In genomic region chr5:66343370-66344071, GRCh38 we compare ENCODE assay signal across 22 cellular contexts.
"Had no signal": no experiment of that assay in that cellular context is flagged by ENCODE, and none has a peak within 500 bp of the region (broad histone marks: within the 10 kb centered on the region; RNA-seq: fewer than 3 reads in every experiment).

No MANE protein-coding gene starts in this region.

- H3K4me1 Mint-ChIP-seq: activated CD4-positive, alpha-beta T cell treated with anti-CD3 and anti-CD28 coated beads, Interleukin-2, amount 10 ng/mL, durations not matched to agents 7 days and 5 days; activated CD8-positive, alpha-beta memory T cell treated with anti-CD3 and anti-CD28 coated beads, Interleukin-2, amount 10 ng/mL, durations not matched to agents 7 days and 5 days; activated naive CD8-positive, alpha-beta T cell treated with anti-CD3 and anti-CD28 coated beads, Interleukin-2, amount 50 U/mL, for 24 hours; immature natural killer cell; memory B cell; naive B cell had no signal

- H3K27ac Mint-ChIP-seq: activated CD4-positive, alpha-beta T cell treated with anti-CD3 and anti-CD28 coated beads, Interleukin-2, amount 10 ng/mL, durations not matched to agents 7 days and 5 days; activated CD8-positive, alpha-beta memory T cell treated with anti-CD3 and anti-CD28 coated beads, Interleukin-2, amount 10 ng/mL, durations not matched to agents 7 days and 5 days; activated CD8-positive, alpha-beta T cell treated with anti-CD3 and anti-CD28 coated beads for 36 hours; activated naive CD8-positive, alpha-beta T cell treated with anti-CD3 and anti-CD28 coated beads, Interleukin-2, amount 50 U/mL, for 24 hours; brain; dendritic cell treated with granulocyte-macrophage colony-stimulating factor and Interleukin-4, amounts not matched to agents 40 ng/mL and 50 ng/mL, for 4 days; immature natural killer cell; memory B cell; naive B cell had no signal

- H3K9me3 Mint-ChIP-seq: activated CD4-positive, alpha-beta T cell treated with anti-CD3 and anti-CD28 coated beads, Interleukin-2, amount 10 ng/mL, durations not matched to agents 7 days and 5 days; activated CD8-positive, alpha-beta T cell treated with anti-CD3 and anti-CD28 coated beads for 36 hours; activated naive CD8-positive, alpha-beta T cell treated with anti-CD3 and anti-CD28 coated beads, Interleukin-2, amount 50 U/mL, for 24 hours; dendritic cell treated with granulocyte-macrophage colony-stimulating factor and Interleukin-4, amounts not matched to agents 40 ng/mL and 50 ng/mL, for 4 days; memory B cell; naive B cell had no signal

- H3K4me3 Mint-ChIP-seq: activated CD4-positive, alpha-beta T cell treated with anti-CD3 and anti-CD28 coated beads, Interleukin-2, amount 10 ng/mL, durations not matched to agents 7 days and 5 days; activated CD8-positive, alpha-beta memory T cell treated with anti-CD3 and anti-CD28 coated beads, Interleukin-2, amount 10 ng/mL, durations not matched to agents 7 days and 5 days; activated CD8-positive, alpha-beta T cell treated with anti-CD3 and anti-CD28 coated beads for 36 hours; activated naive CD8-positive, alpha-beta T cell treated with anti-CD3 and anti-CD28 coated beads, Interleukin-2, amount 50 U/mL, for 24 hours; brain; dendritic cell treated with granulocyte-macrophage colony-stimulating factor and Interleukin-4, amounts not matched to agents 40 ng/mL and 50 ng/mL, for 4 days; immature natural killer cell; memory B cell; naive B cell had no signal

- FAIRE-seq: endometrium had no signal

- DNase-seq: activated CD4-positive, alpha-beta T cell treated with anti-CD3 and anti-CD28 coated beads, Interleukin-2, amount 10 ng/mL, durations not matched to agents 7 days and 5 days; activated CD8-positive, alpha-beta memory T cell treated with anti-CD3 and anti-CD28 coated beads, Interleukin-2, amount 10 ng/mL, durations not matched to agents 7 days and 5 days; activated CD8-positive, alpha-beta T cell treated with anti-CD3 and anti-CD28 coated beads for 36 hours; activated gamma-delta T cell; activated naive CD4-positive, alpha-beta T cell treated with anti-CD3 and anti-CD28 coated beads, Interleukin-2, amount 50 U/mL, for 16 hours; activated naive CD8-positive, alpha-beta T cell treated with anti-CD3 and anti-CD28 coated beads, Interleukin-2, amount 50 U/mL, for 24 hours; activated T-cell treated with anti-CD3 and anti-CD28 coated beads for 4 hours; caudate nucleus; effector CD4-positive, alpha-beta T cell; immature natural killer cell; naive B cell; nucleus accumbens; spleen; stimulated activated CD4-positive, alpha-beta T cell treated with anti-CD3 and anti-CD28 coated beads, Interleukin-4, amount 100 ng/mL, for 1 hour; stimulated activated naive CD4-positive, alpha-beta T cell; testis; trophoblast cell; uterus had no signal

- H3K36me3 Mint-ChIP-seq: activated CD8-positive, alpha-beta memory T cell treated with anti-CD3 and anti-CD28 coated beads, Interleukin-2, amount 10 ng/mL, durations not matched to agents 7 days and 5 days; brain; immature natural killer cell; memory B cell; naive B cell had no signal
